In genomic region chr11:20529757-20530156, GRCh38 we compare ENCODE assay signal across 1 cellular context.
TF ChIP-seq lines count a peak whose summit lies in the region.

No MANE protein-coding gene starts in this region.

TF ChIP-seq in K562, 482 proteins besides CTCF, POLR2A, EP300 and RAD21 (continued from another document):
- TF ChIP-seq GMEB1 (CRISPR knock-in tag; IDR thresholded peaks at IDR 0.05) (no peak), HNRNPL (IDR thresholded peaks at IDR 0.05; ENCODE audit: low read depth, low read length) (no peak)
